Comparison of ENCODE assay signal across 25 cellular contexts in genomic region chr12:69131073-69131472, GRCh38.
"Had no signal": no experiment of that assay in that cellular context is flagged by ENCODE, and none has a peak within 500 bp of the region (broad histone marks: within the 10 kb centered on the region; RNA-seq: fewer than 3 reads in every experiment).

No MANE protein-coding gene starts in this region.

- H3K27ac Mint-ChIP-seq: mesothelial cell of epicardium; natural killer cell treated with Interleukin-12 subunit alpha and Interleukin-12 subunit beta and Interleukin-15 and Interleukin-18, amount 100 ng/mL, for 72 hours; stimulated activated naive B cell treated with anti-CD40 and anti-IgM and Interleukin-4, amounts not matched to agents 10 μg/mL and 1 μg/mL and 100 μg/mL, for 72 hours had no signal

- H3K9me3 Mint-ChIP-seq: mesothelial cell of epicardium; natural killer cell treated with Interleukin-12 subunit alpha and Interleukin-12 subunit beta and Interleukin-15 and Interleukin-18, amount 100 ng/mL, for 72 hours; stimulated activated naive B cell treated with anti-CD40 and anti-IgM and Interleukin-4, amounts not matched to agents 10 μg/mL and 1 μg/mL and 100 μg/mL, for 72 hours had no signal

- DNase-seq: hypothalamus; islet precursor cell; left ventricle myocardium inferior; mesendoderm; naive thymus-derived CD4-positive, alpha-beta T cell; pancreas; posterior cingulate gyrus; retina; right cardiac atrium; sigmoid colon; stimulated activated CD4-positive, alpha-beta T cell treated with anti-CD3 and anti-CD28 coated beads, Interleukin-1b, Interleukin-23, amount 100 ng/mL, for 48 hours; stimulated activated CD4-positive, alpha-beta T cell treated with anti-CD3 and anti-CD28 coated beads, Interleukin-2, amount 100 ng/mL, for 48 hours; stimulated activated naive B cell treated with anti-CD40 and anti-IgM and Interleukin-4, amounts not matched to agents 10 μg/mL and 1 μg/mL and 100 μg/mL, for 72 hours; stimulated activated naive CD8-positive, alpha-beta T cell treated with anti-CD3 and anti-CD28 coated beads, Interleukin-15, Interleukin-2, amounts not matched to agents 100 U/mL and 50 U/mL, for 24 hours; stomach; testis; thyroid gland; transverse colon; upper lobe of left lung had no signal

- H3K4me3 Mint-ChIP-seq: mesothelial cell of epicardium; naive thymus-derived CD4-positive, alpha-beta T cell; natural killer cell treated with Interleukin-12 subunit alpha and Interleukin-12 subunit beta and Interleukin-15 and Interleukin-18, amount 100 ng/mL, for 72 hours; stimulated activated naive B cell treated with anti-CD40 and anti-IgM and Interleukin-4, amounts not matched to agents 10 μg/mL and 1 μg/mL and 100 μg/mL, for 72 hours had no signal

- H3K4me1 Mint-ChIP-seq: mesothelial cell of epicardium; naive thymus-derived CD4-positive, alpha-beta T cell; stimulated activated naive B cell treated with anti-CD40 and anti-IgM and Interleukin-4, amounts not matched to agents 10 μg/mL and 1 μg/mL and 100 μg/mL, for 72 hours had no signal

- H3K4me3 ChIP-seq: left ventricle myocardium inferior, lung, pancreas, prostate gland, sigmoid colon, smooth muscle cell, stomach, testis, thyroid gland, transverse colon, upper lobe of left lung, vagina had no signal

- H3K36me3 Mint-ChIP-seq: mesothelial cell of epicardium; naive thymus-derived CD4-positive, alpha-beta T cell; natural killer cell treated with Interleukin-12 subunit alpha and Interleukin-12 subunit beta and Interleukin-15 and Interleukin-18, amount 100 ng/mL, for 72 hours; stimulated activated naive B cell treated with anti-CD40 and anti-IgM and Interleukin-4, amounts not matched to agents 10 μg/mL and 1 μg/mL and 100 μg/mL, for 72 hours had no signal

- H3K36me3 ChIP-seq: left ventricle myocardium inferior, pancreas, prostate gland, sigmoid colon, stomach, thyroid gland, transverse colon, upper lobe of left lung, vagina had no signal

- H3K27ac ChIP-seq: left ventricle myocardium inferior, pancreas, prostate gland, sigmoid colon, stomach, testis, thyroid gland, transverse colon, upper lobe of left lung, vagina had no signal

- ATAC-seq: naive thymus-derived CD4-positive, alpha-beta T cell; natural killer cell treated with Interleukin-12 subunit alpha and Interleukin-12 subunit beta and Interleukin-15 and Interleukin-18, amount 100 ng/mL, for 72 hours; pancreas; right cardiac atrium; stimulated activated naive B cell treated with anti-CD40 and anti-IgM and Interleukin-4, amounts not matched to agents 10 μg/mL and 1 μg/mL and 100 μg/mL, for 72 hours; stimulated activated naive CD8-positive, alpha-beta T cell treated with anti-CD3 and anti-CD28 coated beads, Interleukin-15, Interleukin-2, amounts not matched to agents 100 U/mL and 50 U/mL, for 24 hours had no signal

- H3K27me3 ChIP-seq: pancreas, sigmoid colon, stomach, testis, thyroid gland, transverse colon, upper lobe of left lung, vagina had no signal

- H3K27me3 Mint-ChIP-seq: stimulated activated naive B cell treated with anti-CD40 and anti-IgM and Interleukin-4, amounts not matched to agents 10 μg/mL and 1 μg/mL and 100 μg/mL, for 72 hours had no signal

- H3K4me1 ChIP-seq: left ventricle myocardium inferior, pancreas, prostate gland, sigmoid colon, stomach, thyroid gland, vagina had no signal

- H3K9me3 ChIP-seq: pancreas, prostate gland, stomach, testis, thyroid gland, transverse colon, upper lobe of left lung, vagina had no signal
